Comparison of ENCODE assay signal across 8 cellular contexts in the genomic region with DNA sequence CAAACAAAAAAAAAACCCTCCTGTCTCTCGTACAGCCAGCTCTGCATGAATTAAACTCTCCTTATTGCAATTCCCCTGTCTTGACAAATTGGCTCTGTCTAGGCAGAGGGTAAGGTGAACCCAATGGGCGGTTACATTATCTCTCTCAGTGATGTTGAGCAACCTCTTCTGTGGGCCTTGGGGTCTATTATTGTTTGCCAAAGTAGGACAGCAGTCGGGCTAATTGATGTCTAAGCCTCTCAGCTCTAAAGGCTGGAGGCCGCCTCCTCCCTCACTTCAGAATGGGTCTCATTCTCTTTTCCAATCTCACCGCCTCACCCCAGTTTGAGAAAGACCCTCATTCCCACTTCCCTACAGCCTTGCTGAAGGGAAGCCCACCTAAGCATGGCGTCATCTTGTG. TPM values are rescaled to one million over a fixed set of nuclear protein-coding genes. Genes with fewer than 3 reads are reported as not detected.
DNase-seq lines count a peak whose midpoint lies in the region; ATAC-seq, FAIRE-seq and TF ChIP-seq lines count a peak whose summit lies in the region.

No MANE protein-coding gene starts in this region.

- TF ChIP-seq CTCF in MCF 10A (IDR thresholded peaks at IDR 0.05; ENCODE audit: unreplicated experiment) = no peak
- TF ChIP-seq CTCF in mammary epithelial cell (conservative IDR thresholded peaks at IDR 0.05 in 1 of 2, IDR thresholded peaks at IDR 0.05 in 1 of 2; ENCODE audit: extremely low read depth in 1 of 2, insufficient read depth in 1 of 2, low read depth in 1 of 2, low read length in 2 of 2) = no peak
- no peak for TF ChIP-seq CTCF in K562 (IDR thresholded peaks at IDR 0.05 in 2 of 3, conservative IDR thresholded peaks at IDR 0.05 in 1 of 3; ENCODE audit: insufficient read depth in 2 of 3, low read depth in 1 of 3, low read length in 3 of 3)
- TF ChIP-seq CTCF in upper lobe of left lung (IDR thresholded peaks at IDR 0.05) = no peak

- intact Hi-C loops in MCF 10A (cut with micrococcal nuclease) (loop anchor here (2.0 kb wide), 1 partner anchor 85 kb away; no protein-coding TSS in a partner anchor), mammary epithelial cell (cut with micrococcal nuclease) (no loop called here), K562 (cut with micrococcal nuclease) (loop anchor here (2.0 kb wide), 1 partner anchor 85 kb away; no protein-coding TSS in a partner anchor)

- CTCF ChIA-PET in MCF 10A (lab: Yijun Ruan, JAX) = interaction anchor here (0.6 to 3.2 kb wide), 6 partner anchors 32 to 127 kb away, joined by 3 to 17 read pairs (median 5); no protein-coding TSS in a partner anchor
- CTCF ChIA-PET in mammary epithelial cell (lab: Charles Lee; ENCODE audit: low non-redundant PET) = interaction anchor here (0.6 kb wide), 1 partner anchor 603 kb away, joined by 3 read pairs; no protein-coding TSS in a partner anchor
- CTCF ChIA-PET in K562 (lab: Yijun Ruan, JAX; ENCODE audit: low intra/inter-chr PET ratio) = no interaction called here

- peak overlapping the region; percentile 97 for H3K27ac Mint-ChIP-seq in MCF 10A (ENCODE audit: low read depth, unreplicated experiment)

- H3K27me3 ChIP-seq in mammary epithelial cell (ENCODE audit: insufficient read depth, low read length) = no peaks in the 10 kb centered on the region
- H3K27me3 ChIP-seq in K562 (ENCODE audit: control insufficient read depth in 2 of 2, insufficient read depth in 2 of 2, low read length in 2 of 2) = no peaks in the 10 kb centered on the region
- H3K27me3 ChIP-seq in muscle layer of duodenum (ENCODE audit: low read depth, low read length) = no peaks in the 10 kb centered on the region
- H3K27me3 ChIP-seq in upper lobe of left lung = no peaks in the 10 kb centered on the region

- ATAC-seq in K562 (no peak), upper lobe of left lung (ENCODE audit: low FRiP score in 2 of 2) (no peak), GM18498 (IDR thresholded peaks at IDR 0.05; ENCODE audit: unreplicated experiment) (no peak)

- dilution Hi-C loops in mammary epithelial cell (cut with HindIII; ENCODE audit: low sequenced_read_pairs) = no loop called here

- H3K4me2 ChIP-seq in mammary epithelial cell (ENCODE audit: insufficient read depth, low read depth, low read length) (no peak overlapping the region), K562 (ENCODE audit: insufficient read depth, low read length) (no peak overlapping the region)

- no peaks in the 10 kb centered on the region for H3K9me1 ChIP-seq in K562 (ENCODE audit: control insufficient read depth, insufficient read depth, low read length)

- H3K4me3 Mint-ChIP-seq in MCF 10A (ENCODE audit: unreplicated experiment) = peak overlapping the region; percentile 68

- no peaks in the 10 kb centered on the region for H4K20me1 ChIP-seq in mammary epithelial cell (ENCODE audit: insufficient read depth, low read length)
- H4K20me1 ChIP-seq in K562 (replicated peaks; ENCODE audit: control insufficient read depth, insufficient read depth, low read length) = 0 out of 2 replicates have a peak, but pooled peaks cover 3% of the 10 kb centered on the region

- H3K79me2 ChIP-seq in mammary epithelial cell (ENCODE audit: insufficient read depth, low read length) (peaks cover 23% of the 10 kb centered on the region), K562 (ENCODE audit: control insufficient read depth, insufficient read depth, low read length) (peaks cover 22% of the 10 kb centered on the region)

- no peak overlapping the region for H3K4me3 ChIP-seq in mammary epithelial cell (replicated peaks in 1 of 3; ENCODE audit: insufficient read depth in 1 of 3, low read depth in 2 of 3, low read length in 3 of 3)
- no peak overlapping the region for H3K4me3 ChIP-seq in K562
- no peak overlapping the region for H3K4me3 ChIP-seq in muscle layer of duodenum (ENCODE audit: low read depth in 1 of 2, low read length in 2 of 2)
- no peak overlapping the region for H3K4me3 ChIP-seq in upper lobe of left lung

- peaks cover 6% of the 10 kb centered on the region for H3K36me3 Mint-ChIP-seq in MCF 10A (ENCODE audit: insufficient read depth, unreplicated experiment)

- no peak overlapping the region for H2AFZ ChIP-seq in mammary epithelial cell (ENCODE audit: low read depth, low read length)
- no peak overlapping the region for H2AFZ ChIP-seq in K562 (ENCODE audit: low read depth, low read length)

- peaks cover 35% of the 10 kb centered on the region for H3K4me1 Mint-ChIP-seq in MCF 10A (ENCODE audit: insufficient read depth, unreplicated experiment)

- in situ Hi-C loops in mammary epithelial cell (cut with MboI; ENCODE audit: low sequenced_read_pairs in 2 of 2) = loop anchor here in 1 of 2 donors (5.0 kb wide), 1 partner anchor 124 kb away; no protein-coding TSS in a partner anchor
- in situ Hi-C loops in K562 (cut with MboI) = no loop called here

- no peaks in the 10 kb centered on the region for H3K36me3 ChIP-seq in mammary epithelial cell (ENCODE audit: insufficient read depth, low read length)
- H3K36me3 ChIP-seq in K562 (ENCODE audit: control insufficient read depth, insufficient read depth, low read length) = peaks cover 12% of the 10 kb centered on the region; the same call in 2 of the 3 replicates
- peaks cover 3 to 7% of the 10 kb centered on the region in 2 donors for H3K36me3 ChIP-seq in muscle layer of duodenum (ENCODE audit: control insufficient read depth in 1 of 2, insufficient read depth in 2 of 2, low read length in 2 of 2)
- H3K36me3 ChIP-seq in upper lobe of left lung = peaks cover 0 to 6% (median 0%) of the 10 kb centered on the region in 4 donors

- TF ChIP-seq EP300 in K562 (IDR thresholded peaks at IDR 0.05; ENCODE audit: low read length) = no peak
- no peak for TF ChIP-seq EP300 in upper lobe of left lung (IDR thresholded peaks at IDR 0.05)

- no peak for TF ChIP-seq POLR2A in K562 (conservative IDR thresholded peaks at IDR 0.05)
- no peak for TF ChIP-seq POLR2A in upper lobe of left lung (IDR thresholded peaks at IDR 0.05)

- BruUV-seq in MCF 10A (replicated peaks; lab: Mats Ljungman, UMichigan) (no TSS peak), mammary epithelial cell (replicated peaks; lab: Mats Ljungman, UMichigan) (no TSS peak), K562 (replicated peaks; lab: Mats Ljungman, UMichigan) (no TSS peak)

- FAIRE-seq in K562 (lab: Jason Lieb, UNC) = no peak

- H3K27ac ChIP-seq in mammary epithelial cell (ENCODE audit: insufficient read depth, low read depth, low read length) (no peak overlapping the region), K562 (ENCODE audit: extremely low read depth, low read depth, low read length) (no peak overlapping the region), muscle layer of duodenum (ENCODE audit: low read length) (peak overlapping the region; percentile 45), upper lobe of left lung (peak overlapping the region; percentile 93 to 99 (median 98))

- H3K9me3 Mint-ChIP-seq in MCF 10A (ENCODE audit: unreplicated experiment) = no peaks in the 10 kb centered on the region

- WGBS in mammary epithelial cell (ENCODE audit: low coverage, missing lambda C conversion rate) = 91% methylated on average over 5 of the region's 6 CpGs
- 82% methylated on average over 5 of the region's 6 CpGs for WGBS in K562 (ENCODE audit: insufficient coverage, low coverage, missing lambda C conversion rate)
- WGBS in upper lobe of left lung, 2 donors = 88 to 89% methylated on average over 6 of the region's 6 CpGs

- POLR2A ChIA-PET in MCF 10A (lab: Yijun Ruan, JAX) (interaction anchor here (0.6 to 14.8 kb wide), 10 partner anchors 8 to 118 kb away, joined by 3 to 426 read pairs (median 4); a partner anchor contains a TSS), K562 (lab: Yijun Ruan, JAX) (interaction anchor here (0.5 to 16.2 kb wide), 5 partner anchors 13 to 119 kb away, joined by 3 to 253 read pairs (median 5); a partner anchor contains a TSS)

- TF ChIP-seq RAD21 in K562 (CRISPR knock-in tag; conservative IDR thresholded peaks at IDR 0.05 in 1 of 2, IDR thresholded peaks at IDR 0.05 in 1 of 2) = no peak

- no peaks in the 10 kb centered on the region for H3K27me3 Mint-ChIP-seq in MCF 10A (ENCODE audit: insufficient read depth, unreplicated experiment)

- H3K9ac ChIP-seq in mammary epithelial cell (ENCODE audit: insufficient read depth, low read length) = no peak overlapping the region
- peak overlapping the region in 1 of 2 experiments; percentile 68; a peak in 1 of 4 replicates for H3K9ac ChIP-seq in K562 (ENCODE audit: insufficient read depth in 1 of 2, low read depth in 2 of 2, low read length in 2 of 2)

- H3K4me1 ChIP-seq in mammary epithelial cell (ENCODE audit: insufficient read depth, low read length) = peaks cover 61% of the 10 kb centered on the region
- peaks cover 46 to 78% of the 10 kb centered on the region in 2 experiments for H3K4me1 ChIP-seq in K562 (replicated peaks in 1 of 2; ENCODE audit: control insufficient read depth in 2 of 2, insufficient read depth in 2 of 2, low read length in 2 of 2)
- peaks cover 15 to 24% of the 10 kb centered on the region in 2 donors for H3K4me1 ChIP-seq in muscle layer of duodenum (ENCODE audit: control insufficient read depth in 1 of 2, insufficient read depth in 2 of 2, low read length in 2 of 2)
- H3K4me1 ChIP-seq in upper lobe of left lung = peaks cover 70 to 93% (median 76%) of the 10 kb centered on the region in 4 donors

- H3K9me3 ChIP-seq in mammary epithelial cell (replicated peaks; ENCODE audit: insufficient read depth, low read length) (no peaks in the 10 kb centered on the region), K562 (replicated peaks; ENCODE audit: control insufficient read depth, insufficient read depth, low read depth, low read length) (no peaks in the 10 kb centered on the region; the same call in 1 of the 2 replicates), muscle layer of duodenum (ENCODE audit: control insufficient read depth in 1 of 2, low read length in 2 of 2) (no peaks in the 10 kb centered on the region), upper lobe of left lung (no peaks in the 10 kb centered on the region)

- no peak for DNase-seq in MCF 10A (ENCODE audit: unreplicated experiment)
- DNase-seq in mammary epithelial cell = no peak
- no peak for DNase-seq in K562 (ENCODE audit: extremely low read depth in 1 of 4, low spot score in 3 of 4)
- no peak for DNase-seq in upper lobe of left lung
- no peak for DNase-seq in KG1 (lab: John Stamatoyannopoulos, UW)
- no peak for DNase-seq in mesenteric fat pad (ENCODE audit: low spot score)

RNA-seq across cellular contexts. Expression of a gene that starts 1.3 kb away (rescaled TPM):
- 3.9 and 4.9 TPM in 2 replicates for total RNA-seq in MCF 10A (2022)
- 1 to 10 TPM in 1 of 2 donors, under 1 TPM in 1; 0.50 to 2.4 TPM for total RNA-seq in mammary epithelial cell
- 0.28 TPM for polyA plus RNA-seq in mammary epithelial cell
- 2.0 TPM for polyA minus RNA-seq in mammary epithelial cell
- total RNA-seq in K562 (2011; cell fraction: chromatin; rRNA removed; ENCODE audit: low replicate concordance) = 2.5 and 2.9 TPM in 2 replicates
- 2.7 and 3.6 TPM in 2 replicates for total RNA-seq in K562 (2011; cell fraction: nucleolus; rRNA removed)
- total RNA-seq in K562 (2011; cell fraction: nucleoplasm; rRNA removed) = 2.3 and 2.7 TPM in 2 replicates
- total RNA-seq in K562 (2014; rRNA removed) = 0.82 and 2.3 TPM in 2 replicates
- total RNA-seq in K562 (2014; rRNA removed; fragmentation: Illumina TruSeq; extraction: Trizol) = 0.55 and 0.57 TPM in 2 replicates
- total RNA-seq in K562 (2015; rRNA removed; fragmentation: Illumina TruSeq; extraction: Trizol) = 0.40 and 0.45 TPM in 2 replicates
- 0.92 and 2.2 TPM in 2 replicates for total RNA-seq in K562 (2021)
- polyA plus RNA-seq in K562 (2011; rRNA removed) = 0.61 and 0.81 TPM in 2 replicates
- 0.49 and 0.85 TPM in 2 replicates for polyA plus RNA-seq in K562 (2011; cell fraction: cytosol; rRNA removed)
- polyA plus RNA-seq in K562 (2011; cell fraction: nucleus; rRNA removed) = 1.2 and 3.9 TPM in 2 replicates
- 1.3 and 1.4 TPM in 2 replicates for polyA plus RNA-seq in K562 (2012)
- polyA plus RNA-seq in K562 (2014; fragmentation: Illumina TruSeq; extraction: Trizol) = 0.51 and 0.68 TPM in 2 replicates
- under 1 TPM; 0.15 to 0.34 TPM for polyA plus RNA-seq in K562 (2014; fragmentation: Nextera tagmentation; extraction: Ambion mirVana)
- polyA plus RNA-seq in K562 (2014; rRNA removed) = 0.93 and 1.1 TPM in 2 replicates
- polyA minus RNA-seq in K562 (2011; rRNA and poly(A)+ RNA removed) = 0.35 and 0.42 TPM in 2 replicates
- 0.76 and 0.91 TPM in 2 replicates for polyA minus RNA-seq in K562 (2011; cell fraction: cytosol; rRNA and poly(A)+ RNA removed)
- 0.40 and 0.56 TPM in 2 replicates for polyA minus RNA-seq in K562 (2011; cell fraction: nucleus; rRNA and poly(A)+ RNA removed)
- 10 to 100 TPM in 4 of 6 donors, 1 to 10 TPM in 2; 5.5 to 40.8 (median 19.4) TPM for total RNA-seq in upper lobe of left lung
- 8.7 TPM for total RNA-seq in mesenteric fat pad

RNA-seq across cellular contexts. Expression of a gene that starts 2.7 kb away (rescaled TPM):
- 18.9 and 21.7 TPM in 2 replicates for total RNA-seq in MCF 10A (2022)
- total RNA-seq in mammary epithelial cell = 10 to 100 TPM; 43.4 to 74.8 TPM
- polyA plus RNA-seq in mammary epithelial cell = 34.0 TPM
- 43.2 TPM for polyA minus RNA-seq in mammary epithelial cell
- total RNA-seq in K562 (2011; cell fraction: chromatin; rRNA removed; ENCODE audit: low replicate concordance) = 28.5 and 83.6 TPM in 2 replicates
- 89.6 and 96.9 TPM in 2 replicates for total RNA-seq in K562 (2011; cell fraction: nucleolus; rRNA removed)
- 32.8 and 36.5 TPM in 2 replicates for total RNA-seq in K562 (2011; cell fraction: nucleoplasm; rRNA removed)
- total RNA-seq in K562 (2014; rRNA removed) = 34.6 and 46.5 TPM in 2 replicates
- 6.2 and 8.6 TPM in 2 replicates for total RNA-seq in K562 (2014; rRNA removed; fragmentation: Illumina TruSeq; extraction: Trizol)
- 15.0 and 15.8 TPM in 2 replicates for total RNA-seq in K562 (2015; rRNA removed; fragmentation: Illumina TruSeq; extraction: Trizol)
- total RNA-seq in K562 (2021) = 44.2 and 54.5 TPM in 2 replicates
- 16.0 and 19.9 TPM in 2 replicates for polyA plus RNA-seq in K562 (2011; rRNA removed)
- polyA plus RNA-seq in K562 (2011; cell fraction: cytosol; rRNA removed) = 24.0 and 43.0 TPM in 2 replicates
- 25.1 and 46.6 TPM in 2 replicates for polyA plus RNA-seq in K562 (2011; cell fraction: nucleus; rRNA removed)
- 21.4 and 22.5 TPM in 2 replicates for polyA plus RNA-seq in K562 (2012)
- polyA plus RNA-seq in K562 (2014; fragmentation: Illumina TruSeq; extraction: Trizol) = 12.0 and 19.4 TPM in 2 replicates
- polyA plus RNA-seq in K562 (2014; fragmentation: Nextera tagmentation; extraction: Ambion mirVana) = 1 to 10 TPM; 4.5 to 5.0 TPM
- 33.4 and 41.7 TPM in 2 replicates for polyA plus RNA-seq in K562 (2014; rRNA removed)
- 8.4 and 13.5 TPM in 2 replicates for polyA minus RNA-seq in K562 (2011; rRNA and poly(A)+ RNA removed)
- 21.0 and 21.1 TPM in 2 replicates for polyA minus RNA-seq in K562 (2011; cell fraction: cytosol; rRNA and poly(A)+ RNA removed)
- polyA minus RNA-seq in K562 (2011; cell fraction: nucleus; rRNA and poly(A)+ RNA removed) = 28.1 and 34.6 TPM in 2 replicates
- 10 to 100 TPM; 31.4 to 77.5 (median 45.8) TPM for total RNA-seq in upper lobe of left lung
- 44.0 TPM for total RNA-seq in mesenteric fat pad

RNA-seq across cellular contexts. Expression of a gene that starts 29.2 kb away (rescaled TPM):
- total RNA-seq in MCF 10A (2022) (0.14 TPM in 1 of 2 replicates, not detected in the other), mammary epithelial cell (not detected), K562 (2014; rRNA removed) (1.3 and 2.1 TPM in 2 replicates), K562 (2014; rRNA removed; fragmentation: Illumina TruSeq; extraction: Trizol) (0.29 and 0.44 TPM in 2 replicates), K562 (2015; rRNA removed; fragmentation: Illumina TruSeq; extraction: Trizol) (0.65 and 0.75 TPM in 2 replicates), K562 (2021) (0.81 and 1.3 TPM in 2 replicates), upper lobe of left lung (under 1 TPM in 4 of 6 donors, not detected in 2; 0.15 to 0.51 (median 0.35) TPM), mesenteric fat pad (not detected)
- polyA plus RNA-seq in mammary epithelial cell (0.03 TPM), K562 (2011; rRNA removed) (0.39 and 0.56 TPM in 2 replicates), K562 (2014; fragmentation: Illumina TruSeq; extraction: Trizol) (0.49 and 0.64 TPM in 2 replicates), K562 (2014; fragmentation: Nextera tagmentation; extraction: Ambion mirVana) (under 1 TPM; 0.06 to 0.08 TPM), K562 (2014; rRNA removed) (0.61 and 0.98 TPM in 2 replicates)
- polyA minus RNA-seq in mammary epithelial cell = not detected
- 0.79 and 1.5 TPM in 2 replicates for total RNA-seq in K562 (2011; cell fraction: chromatin; rRNA removed; ENCODE audit: low replicate concordance)
- total RNA-seq in K562 (2011; cell fraction: nucleolus; rRNA removed) = 1.4 and 1.5 TPM in 2 replicates
- total RNA-seq in K562 (2011; cell fraction: nucleoplasm; rRNA removed) = 0.38 and 0.95 TPM in 2 replicates
- polyA plus RNA-seq in K562 (2011; cell fraction: cytosol; rRNA removed) = 0.53 and 1.1 TPM in 2 replicates
- polyA plus RNA-seq in K562 (2011; cell fraction: nucleus; rRNA removed) = 0.79 and 1.1 TPM in 2 replicates
- polyA plus RNA-seq in K562 (2012) = 1.0 and 1.8 TPM in 2 replicates
- polyA minus RNA-seq in K562 (2011; rRNA and poly(A)+ RNA removed) = 0.12 and 0.25 TPM in 2 replicates
- 0.64 TPM in 1 of 2 replicates, not detected in the other for polyA minus RNA-seq in K562 (2011; cell fraction: cytosol; rRNA and poly(A)+ RNA removed)
- polyA minus RNA-seq in K562 (2011; cell fraction: nucleus; rRNA and poly(A)+ RNA removed) = 0.67 and 0.81 TPM in 2 replicates

RNA-seq across cellular contexts. Expression of a gene that starts 38.8 kb away (rescaled TPM):
- total RNA-seq in MCF 10A (2022) (1,026 and 1,292 TPM in 2 replicates), mammary epithelial cell (100 to 1,000 TPM; 364 to 775 TPM), K562 (2014; rRNA removed) (15.2 and 20.1 TPM in 2 replicates), K562 (2014; rRNA removed; fragmentation: Illumina TruSeq; extraction: Trizol) (62.8 and 76.9 TPM in 2 replicates), K562 (2015; rRNA removed; fragmentation: Illumina TruSeq; extraction: Trizol) (26.3 and 31.5 TPM in 2 replicates), K562 (2021) (129 and 208 TPM in 2 replicates), upper lobe of left lung (1,000 to 10,000 TPM in 3 of 6 donors, 100 to 1,000 TPM in 3; 245 to 3,084 (median 1,019) TPM), mesenteric fat pad (1,527 TPM)
- polyA plus RNA-seq in mammary epithelial cell (20.1 TPM), K562 (2011; rRNA removed) (56.2 and 171 TPM in 2 replicates), K562 (2014; fragmentation: Illumina TruSeq; extraction: Trizol) (137 and 146 TPM in 2 replicates), K562 (2014; fragmentation: Nextera tagmentation; extraction: Ambion mirVana) (10 to 100 TPM; 22.8 to 30.1 TPM), K562 (2014; rRNA removed) (382 and 389 TPM in 2 replicates)
- 98.8 TPM for polyA minus RNA-seq in mammary epithelial cell
- total RNA-seq in K562 (2011; cell fraction: chromatin; rRNA removed; ENCODE audit: low replicate concordance) = 684 and 1,510 TPM in 2 replicates
- total RNA-seq in K562 (2011; cell fraction: nucleolus; rRNA removed) = 291 and 321 TPM in 2 replicates
- total RNA-seq in K562 (2011; cell fraction: nucleoplasm; rRNA removed) = 737 and 1,283 TPM in 2 replicates
- polyA plus RNA-seq in K562 (2011; cell fraction: cytosol; rRNA removed) = 45.5 and 49.2 TPM in 2 replicates
- polyA plus RNA-seq in K562 (2011; cell fraction: nucleus; rRNA removed) = 234 and 651 TPM in 2 replicates
- polyA plus RNA-seq in K562 (2012) = 312 and 328 TPM in 2 replicates
- 92.6 and 137 TPM in 2 replicates for polyA minus RNA-seq in K562 (2011; rRNA and poly(A)+ RNA removed)
- 19.9 and 35.6 TPM in 2 replicates for polyA minus RNA-seq in K562 (2011; cell fraction: cytosol; rRNA and poly(A)+ RNA removed)
- polyA minus RNA-seq in K562 (2011; cell fraction: nucleus; rRNA and poly(A)+ RNA removed) = 168 and 220 TPM in 2 replicates

RNA-seq across cellular contexts. Expression of a gene that starts 50.1 kb away (rescaled TPM):
- total RNA-seq in MCF 10A (2022) (83.9 and 86.6 TPM in 2 replicates), mammary epithelial cell (10 to 100 TPM; 31.0 to 54.6 TPM), K562 (2014; rRNA removed) (34.4 and 44.0 TPM in 2 replicates), K562 (2014; rRNA removed; fragmentation: Illumina TruSeq; extraction: Trizol) (28.1 and 29.3 TPM in 2 replicates), K562 (2015; rRNA removed; fragmentation: Illumina TruSeq; extraction: Trizol) (41.0 and 41.1 TPM in 2 replicates), K562 (2021) (74.6 and 76.3 TPM in 2 replicates), upper lobe of left lung (10 to 100 TPM; 32.1 to 68.1 (median 54.7) TPM), mesenteric fat pad (34.1 TPM)
- polyA plus RNA-seq in mammary epithelial cell (32.7 TPM), K562 (2011; rRNA removed) (29.7 and 40.3 TPM in 2 replicates), K562 (2014; fragmentation: Illumina TruSeq; extraction: Trizol) (65.0 and 81.7 TPM in 2 replicates), K562 (2014; fragmentation: Nextera tagmentation; extraction: Ambion mirVana) (10 to 100 TPM; 15.6 to 33.2 TPM), K562 (2014; rRNA removed) (33.2 and 35.6 TPM in 2 replicates)
- polyA minus RNA-seq in mammary epithelial cell = 80.0 TPM
- 75.3 and 142 TPM in 2 replicates for total RNA-seq in K562 (2011; cell fraction: chromatin; rRNA removed; ENCODE audit: low replicate concordance)
- 65.5 and 74.9 TPM in 2 replicates for total RNA-seq in K562 (2011; cell fraction: nucleolus; rRNA removed)
- 76.9 and 80.5 TPM in 2 replicates for total RNA-seq in K562 (2011; cell fraction: nucleoplasm; rRNA removed)
- polyA plus RNA-seq in K562 (2011; cell fraction: cytosol; rRNA removed) = 44.3 and 45.4 TPM in 2 replicates
- polyA plus RNA-seq in K562 (2011; cell fraction: nucleus; rRNA removed) = 64.8 and 70.4 TPM in 2 replicates
- polyA plus RNA-seq in K562 (2012) = 54.9 and 55.8 TPM in 2 replicates
- polyA minus RNA-seq in K562 (2011; rRNA and poly(A)+ RNA removed) = 31.7 and 32.1 TPM in 2 replicates
- 25.4 and 35.7 TPM in 2 replicates for polyA minus RNA-seq in K562 (2011; cell fraction: cytosol; rRNA and poly(A)+ RNA removed)
- 21.1 and 35.7 TPM in 2 replicates for polyA minus RNA-seq in K562 (2011; cell fraction: nucleus; rRNA and poly(A)+ RNA removed)

Comparison
In these comparisons a context has a peak if more than half of its experiments do, and no peak if none do; other contexts are left out.
1. H3K27ac ChIP-seq: peak in muscle layer of duodenum (single experiment) and upper lobe of left lung (4 of 4); none in mammary epithelial cell (single experiment) and K562 (single experiment).